13 cellular contexts compared by ENCODE assay signal in genomic region chr13:19981685-19982238, GRCh38.
"Had no signal": no experiment of that assay in that cellular context is flagged by ENCODE, and none has a peak within 500 bp of the region (broad histone marks: within the 10 kb centered on the region; RNA-seq: fewer than 3 reads in every experiment).

No MANE protein-coding gene starts in this region.

- DNase-seq: activated naive CD4-positive, alpha-beta T cell treated with anti-CD3 and anti-CD28 coated beads, Interleukin-2, amount 50 U/mL, for 16 hours; activated T-cell treated with anti-CD3 and anti-CD28 coated beads, Interleukin-2, amount 50 U/mL, for 24 hours; hippocampal formation; left ventricle myocardium superior; occipital lobe; right cardiac atrium; stimulated activated naive CD8-positive, alpha-beta T cell treated with anti-CD3 and anti-CD28 coated beads, Interleukin-15, Interleukin-2, amounts not matched to agents 100 U/mL and 50 U/mL, for 24 hours; SW 1271; trophoblast cell had no signal

- H3K27me3 Mint-ChIP-seq: activated T-cell treated with anti-CD3 and anti-CD28 coated beads, Interleukin-2, amount 50 U/mL, for 24 hours; memory B cell; natural killer cell treated with Interleukin-12 subunit alpha and Interleukin-12 subunit beta and Interleukin-15 and Interleukin-18, amount 100 ng/mL, for 72 hours had no signal

- H3K27ac Mint-ChIP-seq: activated T-cell treated with anti-CD3 and anti-CD28 coated beads, Interleukin-2, amount 50 U/mL, for 24 hours had no signal

- H3K4me3 Mint-ChIP-seq: activated T-cell treated with anti-CD3 and anti-CD28 coated beads, Interleukin-2, amount 50 U/mL, for 24 hours; memory B cell; natural killer cell treated with Interleukin-12 subunit alpha and Interleukin-12 subunit beta and Interleukin-15 and Interleukin-18, amount 100 ng/mL, for 72 hours; T-helper 2 cell treated with Interferon-gamma antibody and Interleukin-4, amounts not matched to agents 5 μg/mL and 100 μg/mL, for 36 hours had no signal

- ATAC-seq: esophagus mucosa; left ventricle myocardium superior; natural killer cell treated with Interleukin-12 subunit alpha and Interleukin-12 subunit beta and Interleukin-15 and Interleukin-18, amount 100 ng/mL, for 72 hours; right cardiac atrium; stimulated activated naive CD8-positive, alpha-beta T cell treated with anti-CD3 and anti-CD28 coated beads, Interleukin-15, Interleukin-2, amounts not matched to agents 100 U/mL and 50 U/mL, for 24 hours had no signal
